In the genomic region with DNA sequence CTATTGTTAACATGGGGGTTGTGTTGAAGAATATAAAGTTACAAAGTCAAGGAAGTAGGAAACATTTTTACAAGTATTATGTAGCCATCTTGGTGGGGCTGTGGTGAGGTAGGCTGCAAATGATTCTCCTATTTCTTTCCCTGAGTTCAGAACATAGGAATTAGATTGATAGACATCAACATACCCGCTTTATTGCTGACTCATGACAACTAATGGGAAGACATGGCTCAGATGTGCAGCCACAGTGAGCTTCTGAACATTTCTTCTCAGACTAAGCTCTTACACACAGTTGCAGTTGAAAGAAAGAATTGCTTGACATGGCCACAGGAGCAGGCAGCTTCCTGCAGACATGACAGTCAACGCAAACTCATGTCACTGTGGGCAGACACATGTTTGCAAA, we compare ENCODE assay signal across 31 cellular contexts.
"Had no signal": no experiment of that assay in that cellular context is flagged by ENCODE, and none has a peak within 500 bp of the region (broad histone marks: within the 10 kb centered on the region; RNA-seq: fewer than 3 reads in every experiment).

No MANE protein-coding gene starts in this region.

- DNase-seq: activated CD4-positive, alpha-beta memory T cell treated with anti-CD3 and anti-CD28 coated beads, Interleukin-2, amount 10 ng/mL, durations not matched to agents 7 days and 5 days; activated CD4-positive, alpha-beta T cell treated with anti-CD3 and anti-CD28 coated beads for 1 hour; activated CD4-positive, alpha-beta T cell treated with anti-CD3 and anti-CD28 coated beads for 36 hours; activated CD4-positive, alpha-beta T cell treated with anti-CD3 and anti-CD28 coated beads for 48 hours; activated CD4-positive, alpha-beta T cell treated with anti-CD3 and anti-CD28 coated beads, Interleukin-2, amount 10 ng/mL, durations not matched to agents 7 days and 5 days; activated CD4-positive, alpha-beta T cell treated with anti-CD3 and anti-CD28 coated beads, Interleukin-2, amount 50 U/mL, for 48 hours; activated CD4-positive, CD25-positive, alpha-beta regulatory T cell; activated CD8-positive, alpha-beta memory T cell treated with anti-CD3 and anti-CD28 coated beads for 24 hours; activated CD8-positive, alpha-beta memory T cell treated with anti-CD3 and anti-CD28 coated beads, Interleukin-2, amount 10 ng/mL, durations not matched to agents 7 days and 5 days; activated CD8-positive, alpha-beta memory T cell treated with anti-CD3 and anti-CD28 coated beads, Interleukin-2, amount 50 U/mL, for 48 hours; activated CD8-positive, alpha-beta T cell treated with anti-CD3 and anti-CD28 coated beads, Interleukin-2, amount 10 ng/mL, durations not matched to agents 7 days and 5 days; activated effector memory CD4-positive, alpha-beta T cell treated with Interleukin-2 at 50 U/mL for 16 hours; activated gamma-delta T cell; activated naive CD4-positive, alpha-beta T cell treated with anti-CD3 and anti-CD28 coated beads, Interleukin-2, amount 10 ng/mL, durations not matched to agents 7 days and 5 days; activated naive CD4-positive, alpha-beta T cell treated with Interleukin-2 at 50 U/mL for 16 hours; activated naive CD8-positive, alpha-beta T cell treated with anti-CD3 and anti-CD28 coated beads, Interleukin-2, amount 10 ng/mL, durations not matched to agents 7 days and 5 days; activated naive CD8-positive, alpha-beta T cell treated with anti-CD3 and anti-CD28 coated beads, Interleukin-2, amount 50 U/mL, for 24 hours; activated T-cell treated with anti-CD3 and anti-CD28 coated beads, Interleukin-2, amount 50 U/mL, for 24 hours; activated T-cell treated with anti-CD3 and anti-CD28 coated beads, Interleukin-2, amount 50 U/mL, for 48 hours; amygdala; anterior cingulate cortex; caudate nucleus; cerebellar nuclear complex; T-helper 2 cell; T-helper 9 cell; WERI-Rb-1 had no signal

- H3K36me3 ChIP-seq: ascending aorta, cardiac muscle cell, WERI-Rb-1 had no signal

- H3K4me1 ChIP-seq: ascending aorta had no signal

- ATAC-seq: activated CD4-positive, alpha-beta T cell treated with anti-CD3 and anti-CD28 coated beads for 36 hours; activated CD4-positive, CD25-positive, alpha-beta regulatory T cell treated with anti-CD3 and anti-CD28 coated beads, Interleukin-2, amount 50 U/mL, for 24 hours; activated CD8-positive, alpha-beta memory T cell treated with anti-CD3 and anti-CD28 coated beads, Interleukin-2, amount 10 ng/mL, durations not matched to agents 7 days and 5 days; activated CD8-positive, alpha-beta T cell treated with anti-CD3 and anti-CD28 coated beads, Interleukin-2, amount 10 ng/mL, durations not matched to agents 7 days and 5 days; activated naive CD8-positive, alpha-beta T cell treated with anti-CD3 and anti-CD28 coated beads, Interleukin-2, amount 50 U/mL, for 24 hours; WTC11 had no signal

- FAIRE-seq: bronchial epithelial cell had no signal

- H3K27ac ChIP-seq: ascending aorta, cardiac muscle cell, WERI-Rb-1 had no signal

- H3K27me3 ChIP-seq: ascending aorta, cardiac muscle cell had no signal

- H3K4me3 ChIP-seq: ascending aorta, cardiac muscle cell had no signal

- H3K9me3 ChIP-seq: ascending aorta had no signal
